In genomic region chr17:42779942-42780815, GRCh38 we compare ENCODE assay signal across 8 cellular contexts. TPM values are rescaled to one million over a fixed set of nuclear protein-coding genes. Genes with fewer than 3 reads are reported as not detected.
DNase-seq lines count a peak whose midpoint lies in the region; ATAC-seq, FAIRE-seq and TF ChIP-seq lines count a peak whose summit lies in the region.

Gene WNK4, plus strand, starts transcription at chr17:42780610. Its CDS starts 89 bp downstream, at chr17:42780699.

- H3K27me3 ChIP-seq in astrocyte (ENCODE audit: insufficient read depth, low read length) (no peaks in the 10 kb centered on the region), suprapubic skin (peaks cover 51% of the 10 kb centered on the region)

- H3K4me3 Mint-ChIP-seq in astrocyte (ENCODE audit: unreplicated experiment): peak within 1 kb of the TSS; percentile 92

- peaks cover 30% of the 10 kb centered on the region for H4K20me1 ChIP-seq in astrocyte (ENCODE audit: insufficient read depth, low read length)

- H3K27ac Mint-ChIP-seq in astrocyte (ENCODE audit: unreplicated experiment): peak within 1 kb of the TSS; percentile 83

- H3K4me1 Mint-ChIP-seq in astrocyte (ENCODE audit: low read depth, unreplicated experiment): peaks cover 35% of the 10 kb centered on the region

- no peak for TF ChIP-seq EP300 in suprapubic skin (IDR thresholded peaks at IDR 0.05)

- peaks cover 8% of the 10 kb centered on the region for H3K36me3 Mint-ChIP-seq in astrocyte (ENCODE audit: low read depth, unreplicated experiment)

- H3K27ac ChIP-seq in astrocyte (ENCODE audit: low read depth, low read length) (peak within 1 kb of the TSS; percentile 52), suprapubic skin (no peak within 1 kb of the TSS)

- H3K9me3 Mint-ChIP-seq in astrocyte (ENCODE audit: unreplicated experiment): no peaks in the 10 kb centered on the region

- TF ChIP-seq POLR2A in suprapubic skin (IDR thresholded peaks at IDR 0.05): no peak

- peak within 1 kb of the TSS; percentile 50 for H2AFZ ChIP-seq in astrocyte (ENCODE audit: low read depth, low read length)

- peak within 1 kb of the TSS; percentile 85 for H3K9ac ChIP-seq in astrocyte (ENCODE audit: low read length)

- H3K4me3 ChIP-seq in astrocyte (ENCODE audit: insufficient read depth, low read depth, low read length) (peak within 1 kb of the TSS; percentile 85), suprapubic skin (peak within 1 kb of the TSS; percentile 53)

- 18% methylated on average over 22 of the region's 59 CpGs for WGBS in suprapubic skin

- FAIRE-seq in astrocyte (lab: Jason Lieb, UNC): no peak

- peaks cover 47% of the 10 kb centered on the region for H3K79me2 ChIP-seq in astrocyte (ENCODE audit: insufficient read depth, low read length)

- ATAC-seq in HG03457 (IDR thresholded peaks at IDR 0.05; ENCODE audit: unreplicated experiment): no peak

- H3K4me1 ChIP-seq in astrocyte (ENCODE audit: insufficient read depth, low read length): peaks cover 53% of the 10 kb centered on the region
- H3K4me1 ChIP-seq in suprapubic skin: peaks cover 38% of the 10 kb centered on the region

- peak within 1 kb of the TSS; percentile 96 for H3K4me2 ChIP-seq in astrocyte (ENCODE audit: low read length)

- no peaks in the 10 kb centered on the region for H3K27me3 Mint-ChIP-seq in astrocyte (ENCODE audit: low read depth, unreplicated experiment)

- TF ChIP-seq CTCF in astrocyte (IDR thresholded peaks at IDR 0.05; ENCODE audit: insufficient read depth, low read depth, low read length) (no peak), suprapubic skin (IDR thresholded peaks at IDR 0.05) (no peak)

- DNase-seq in NCI-H146 (lab: John Stamatoyannopoulos, UW): peak; percentile 43
- no peak for DNase-seq in NCI-H146 treated with DMSO at 0.1 percent for 48 hours (lab: John Stamatoyannopoulos, UW; ENCODE audit: unreplicated experiment)
- DNase-seq in astrocyte (ENCODE audit: low read depth): peak; percentile 37
- DNase-seq in iPS-NIHi11 (ENCODE audit: low spot score): peak; percentile 86
- DNase-seq in suprapubic skin (ENCODE audit: low spot score in 2 of 2): no peak
- no peak for DNase-seq in glomerular visceral epithelial cell (ENCODE audit: extremely low spot score)
- DNase-seq in T-helper 9 cell: no peak

- H3K9me3 ChIP-seq in astrocyte (ENCODE audit: insufficient read depth, low read depth, low read length) (no peaks in the 10 kb centered on the region), suprapubic skin (no peaks in the 10 kb centered on the region)

- peaks cover 7% of the 10 kb centered on the region for H3K36me3 ChIP-seq in astrocyte (ENCODE audit: insufficient read depth, low read length)
- peaks cover 44% of the 10 kb centered on the region for H3K36me3 ChIP-seq in suprapubic skin

RNA-seq across cellular contexts. Expression of gene WNK4, which starts in this region (rescaled TPM):
- total RNA-seq in astrocyte (22.8 and 34.8 TPM in 2 replicates), suprapubic skin (1 to 10 TPM in 1 of 4 donors, under 1 TPM in 2, not detected in 1; 0.40 to 1.1 (median 0.98) TPM)

Comparison
In these comparisons a context has a peak if more than half of its experiments do, and no peak if none do; other contexts are left out.
1. RNA of gene WNK4 (total RNA-seq): 22.8 to 34.8 TPM in astrocyte; 0.40 to 1.1 TPM in suprapubic skin; every median in the first group is over 10 times any median in the second.
2. DNase-seq: peak in NCI-H146 (single experiment), astrocyte (single experiment) and iPS-NIHi11 (single experiment); none in NCI-H146 treated with DMSO at 0.1 percent for 48 hours (single experiment), suprapubic skin (0 of 2), glomerular visceral epithelial cell (single experiment) and T-helper 9 cell (single experiment).